Comparison of ENCODE assay signal across 1 cellular context in the genomic region with DNA sequence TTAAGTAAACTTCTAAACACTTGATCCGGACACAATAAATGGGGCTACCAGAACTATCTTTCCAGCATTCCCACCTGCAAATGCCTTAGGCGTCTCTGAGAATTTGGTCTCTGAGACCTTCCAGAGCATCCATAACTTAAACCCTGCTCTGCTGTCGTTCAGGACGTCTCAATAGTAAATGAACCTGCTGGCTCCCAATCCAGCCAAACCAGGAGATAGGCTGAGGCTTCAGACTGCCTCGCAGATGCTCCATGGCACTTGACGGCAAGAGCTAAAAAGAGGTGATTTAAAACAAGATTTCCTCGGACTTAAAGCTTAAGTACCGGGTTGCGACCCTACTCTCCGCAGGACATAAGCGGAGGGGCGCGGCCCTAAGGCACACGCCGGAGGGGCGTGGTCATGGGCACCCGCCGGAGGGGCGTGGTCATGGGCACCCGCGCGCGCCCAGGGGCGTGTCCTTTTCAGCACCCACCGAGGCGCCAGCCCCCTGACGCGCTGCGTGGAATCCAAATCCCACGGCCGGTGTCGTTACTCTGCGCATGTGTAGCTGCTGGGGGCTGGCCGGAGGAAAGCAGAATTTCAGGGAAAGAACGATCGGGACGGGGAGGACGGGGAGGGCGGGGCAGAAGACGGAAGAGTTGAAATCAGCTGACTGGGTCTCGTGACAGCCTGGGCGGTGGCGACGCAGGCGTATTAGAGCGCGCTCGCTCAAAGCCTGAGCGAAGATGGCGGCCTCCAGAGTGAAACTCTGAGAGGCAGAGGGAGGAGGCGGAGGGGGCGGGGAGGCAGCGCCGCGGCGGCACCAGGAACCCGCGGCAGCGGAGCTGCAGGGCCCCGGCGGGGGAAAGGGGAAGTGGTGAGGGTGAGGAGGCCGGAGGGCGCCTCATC.
A peak's percentile ranks its signal among the peaks of the same experiment; 100 is the strongest.
TF ChIP-seq lines count a peak whose summit lies in the region.

A gene with protein sequence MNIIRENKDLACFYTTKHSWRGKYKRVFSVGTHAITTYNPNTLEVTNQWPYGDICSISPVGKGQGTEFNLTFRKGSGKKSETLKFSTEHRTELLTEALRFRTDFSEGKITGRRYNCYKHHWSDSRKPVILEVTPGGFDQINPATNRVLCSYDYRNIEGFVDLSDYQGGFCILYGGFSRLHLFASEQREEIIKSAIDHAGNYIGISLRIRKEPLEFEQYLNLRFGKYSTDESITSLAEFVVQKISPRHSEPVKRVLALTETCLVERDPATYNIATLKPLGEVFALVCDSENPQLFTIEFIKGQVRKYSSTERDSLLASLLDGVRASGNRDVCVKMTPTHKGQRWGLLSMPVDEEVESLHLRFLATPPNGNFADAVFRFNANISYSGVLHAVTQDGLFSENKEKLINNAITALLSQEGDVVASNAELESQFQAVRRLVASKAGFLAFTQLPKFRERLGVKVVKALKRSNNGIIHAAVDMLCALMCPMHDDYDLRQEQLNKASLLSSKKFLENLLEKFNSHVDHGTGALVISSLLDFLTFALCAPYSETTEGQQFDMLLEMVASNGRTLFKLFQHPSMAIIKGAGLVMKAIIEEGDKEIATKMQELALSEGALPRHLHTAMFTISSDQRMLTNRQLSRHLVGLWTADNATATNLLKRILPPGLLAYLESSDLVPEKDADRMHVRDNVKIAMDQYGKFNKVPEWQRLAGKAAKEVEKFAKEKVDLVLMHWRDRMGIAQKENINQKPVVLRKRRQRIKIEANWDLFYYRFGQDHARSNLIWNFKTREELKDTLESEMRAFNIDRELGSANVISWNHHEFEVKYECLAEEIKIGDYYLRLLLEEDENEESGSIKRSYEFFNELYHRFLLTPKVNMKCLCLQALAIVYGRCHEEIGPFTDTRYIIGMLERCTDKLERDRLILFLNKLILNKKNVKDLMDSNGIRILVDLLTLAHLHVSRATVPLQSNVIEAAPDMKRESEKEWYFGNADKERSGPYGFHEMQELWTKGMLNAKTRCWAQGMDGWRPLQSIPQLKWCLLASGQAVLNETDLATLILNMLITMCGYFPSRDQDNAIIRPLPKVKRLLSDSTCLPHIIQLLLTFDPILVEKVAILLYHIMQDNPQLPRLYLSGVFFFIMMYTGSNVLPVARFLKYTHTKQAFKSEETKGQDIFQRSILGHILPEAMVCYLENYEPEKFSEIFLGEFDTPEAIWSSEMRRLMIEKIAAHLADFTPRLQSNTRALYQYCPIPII (N-terminal part only) (plus strand): TSS at position 696 of the 888 bp plus-strand sequence. CDS start 17,049 bp downstream, outside the sequence.

TF ChIP-seq in K562, 482 proteins besides CTCF, POLR2A, EP300 and RAD21 (continued from another document and continues in another):
- peak; percentile 90 to 92 for TF ChIP-seq NRF1 (conservative IDR thresholded peaks at IDR 0.05 in 1 of 2, IDR thresholded peaks at IDR 0.05 in 1 of 2)
- TF ChIP-seq HMGN3 (IDR thresholded peaks at IDR 0.05; ENCODE audit: borderline replicate concordance, extremely low read depth, insufficient read length, low read depth, low read length), result peak; percentile 41
- TF ChIP-seq, protein P1, sequence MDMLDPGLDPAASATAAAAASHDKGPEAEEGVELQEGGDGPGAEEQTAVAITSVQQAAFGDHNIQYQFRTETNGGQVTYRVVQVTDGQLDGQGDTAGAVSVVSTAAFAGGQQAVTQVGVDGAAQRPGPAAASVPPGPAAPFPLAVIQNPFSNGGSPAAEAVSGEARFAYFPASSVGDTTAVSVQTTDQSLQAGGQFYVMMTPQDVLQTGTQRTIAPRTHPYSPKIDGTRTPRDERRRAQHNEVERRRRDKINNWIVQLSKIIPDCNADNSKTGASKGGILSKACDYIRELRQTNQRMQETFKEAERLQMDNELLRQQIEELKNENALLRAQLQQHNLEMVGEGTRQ (CRISPR knock-in tag; IDR thresholded peaks at IDR 0.05), result peak; percentile 91
- no peak for TF ChIP-seq FOXJ3 (CRISPR knock-in tag; IDR thresholded peaks at IDR 0.05)
- peak; percentile 54 for TF ChIP-seq TAF9B (IDR thresholded peaks at IDR 0.05; ENCODE audit: partially characterized antibody)
- TF ChIP-seq SPI1 (IDR thresholded peaks at IDR 0.05; ENCODE audit: borderline replicate concordance, low read depth, low read length), result peak; percentile 79
- no peak for TF ChIP-seq ERF (CRISPR knock-in tag; IDR thresholded peaks at IDR 0.05)
- no peak for TF ChIP-seq DIDO1 (tag; IDR thresholded peaks at IDR 0.05; ENCODE audit: low read depth)
- TF ChIP-seq, protein P2, sequence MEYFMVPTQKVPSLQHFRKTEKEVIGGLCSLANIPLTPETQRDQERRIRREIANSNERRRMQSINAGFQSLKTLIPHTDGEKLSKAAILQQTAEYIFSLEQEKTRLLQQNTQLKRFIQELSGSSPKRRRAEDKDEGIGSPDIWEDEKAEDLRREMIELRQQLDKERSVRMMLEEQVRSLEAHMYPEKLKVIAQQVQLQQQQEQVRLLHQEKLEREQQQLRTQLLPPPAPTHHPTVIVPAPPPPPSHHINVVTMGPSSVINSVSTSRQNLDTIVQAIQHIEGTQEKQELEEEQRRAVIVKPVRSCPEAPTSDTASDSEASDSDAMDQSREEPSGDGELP (CRISPR knock-in tag; IDR thresholded peaks at IDR 0.05; ENCODE audit: borderline replicate concordance), result peak; percentile 99
- TF ChIP-seq C11orf30 (IDR thresholded peaks at IDR 0.05; ENCODE audit: low read depth), result peak; percentile 91
- TF ChIP-seq, protein P3, sequence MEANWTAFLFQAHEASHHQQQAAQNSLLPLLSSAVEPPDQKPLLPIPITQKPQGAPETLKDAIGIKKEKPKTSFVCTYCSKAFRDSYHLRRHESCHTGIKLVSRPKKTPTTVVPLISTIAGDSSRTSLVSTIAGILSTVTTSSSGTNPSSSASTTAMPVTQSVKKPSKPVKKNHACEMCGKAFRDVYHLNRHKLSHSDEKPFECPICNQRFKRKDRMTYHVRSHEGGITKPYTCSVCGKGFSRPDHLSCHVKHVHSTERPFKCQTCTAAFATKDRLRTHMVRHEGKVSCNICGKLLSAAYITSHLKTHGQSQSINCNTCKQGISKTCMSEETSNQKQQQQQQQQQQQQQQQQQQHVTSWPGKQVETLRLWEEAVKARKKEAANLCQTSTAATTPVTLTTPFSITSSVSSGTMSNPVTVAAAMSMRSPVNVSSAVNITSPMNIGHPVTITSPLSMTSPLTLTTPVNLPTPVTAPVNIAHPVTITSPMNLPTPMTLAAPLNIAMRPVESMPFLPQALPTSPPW (CRISPR knock-in tag; IDR thresholded peaks at IDR 0.05), result peak; percentile 51; the same call in 1 of the 2 replicates
- TF ChIP-seq ZNF263 (CRISPR knock-in tag; IDR thresholded peaks at IDR 0.05; ENCODE audit: borderline replicate concordance), result peak; percentile 87
- peak; percentile 83 for TF ChIP-seq CBFA2T2 (conservative IDR thresholded peaks at IDR 0.05)
- no peak for TF ChIP-seq JUN (IDR thresholded peaks at IDR 0.05; ENCODE audit: borderline replicate concordance, low read depth, low read length)
- TF ChIP-seq JUN (CRISPR knock-in tag; IDR thresholded peaks at IDR 0.05; ENCODE audit: borderline replicate concordance), result no peak
- TF ChIP-seq MAZ (CRISPR knock-in tag; conservative IDR thresholded peaks at IDR 0.05 in 1 of 2, IDR thresholded peaks at IDR 0.05 in 1 of 2), result peak; percentile 61 to 68; a peak in 3 of 4 replicates
- TF ChIP-seq MCM3 (IDR thresholded peaks at IDR 0.05), result no peak
- TF ChIP-seq ZNF436 (CRISPR knock-in tag; IDR thresholded peaks at IDR 0.05), result no peak
- peak; percentile 60 for TF ChIP-seq HES1 (IDR thresholded peaks at IDR 0.05; ENCODE audit: low read depth)
- TF ChIP-seq BACH1 (tag; IDR thresholded peaks at IDR 0.05), result no peak
- TF ChIP-seq PCBP2 (IDR thresholded peaks at IDR 0.05; ENCODE audit: low read depth, low read length, poor library complexity, severe bottlenecking), result no peak
- TF ChIP-seq KLF13 (tag; IDR thresholded peaks at IDR 0.05; ENCODE audit: borderline replicate concordance, low read depth), result peak; percentile 89
- peak; percentile 84 for TF ChIP-seq NKRF (IDR thresholded peaks at IDR 0.05; ENCODE audit: borderline replicate concordance)
- TF ChIP-seq NCOA6 (IDR thresholded peaks at IDR 0.05), result no peak
- peak in 1 of 2 experiments; percentile 80; a peak in 1 of 4 replicates for TF ChIP-seq HDAC1 (IDR thresholded peaks at IDR 0.05)
- TF ChIP-seq ATF7 (IDR thresholded peaks at IDR 0.05), result peak; percentile 41; the same call in 1 of the 2 replicates
- TF ChIP-seq, protein P4, sequence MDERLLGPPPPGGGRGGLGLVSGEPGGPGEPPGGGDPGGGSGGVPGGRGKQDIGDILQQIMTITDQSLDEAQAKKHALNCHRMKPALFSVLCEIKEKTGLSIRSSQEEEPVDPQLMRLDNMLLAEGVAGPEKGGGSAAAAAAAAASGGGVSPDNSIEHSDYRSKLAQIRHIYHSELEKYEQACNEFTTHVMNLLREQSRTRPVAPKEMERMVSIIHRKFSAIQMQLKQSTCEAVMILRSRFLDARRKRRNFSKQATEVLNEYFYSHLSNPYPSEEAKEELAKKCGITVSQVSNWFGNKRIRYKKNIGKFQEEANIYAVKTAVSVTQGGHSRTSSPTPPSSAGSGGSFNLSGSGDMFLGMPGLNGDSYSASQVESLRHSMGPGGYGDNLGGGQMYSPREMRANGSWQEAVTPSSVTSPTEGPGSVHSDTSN (CRISPR knock-in tag; IDR thresholded peaks at IDR 0.05; ENCODE audit: low read depth), result no peak
- TF ChIP-seq, protein P4 (tag; conservative IDR thresholded peaks at IDR 0.05; ENCODE audit: low read depth), result no peak
- TF ChIP-seq, protein P5, sequence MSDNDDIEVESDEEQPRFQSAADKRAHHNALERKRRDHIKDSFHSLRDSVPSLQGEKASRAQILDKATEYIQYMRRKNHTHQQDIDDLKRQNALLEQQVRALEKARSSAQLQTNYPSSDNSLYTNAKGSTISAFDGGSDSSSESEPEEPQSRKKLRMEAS (CRISPR knock-in tag; IDR thresholded peaks at IDR 0.05), result peak; percentile 45; the same call in 1 of the 2 replicates
- TF ChIP-seq RAD51 (IDR thresholded peaks at IDR 0.05; ENCODE audit: borderline replicate concordance, low read depth), result peak; percentile 97
- TF ChIP-seq, protein P6, sequence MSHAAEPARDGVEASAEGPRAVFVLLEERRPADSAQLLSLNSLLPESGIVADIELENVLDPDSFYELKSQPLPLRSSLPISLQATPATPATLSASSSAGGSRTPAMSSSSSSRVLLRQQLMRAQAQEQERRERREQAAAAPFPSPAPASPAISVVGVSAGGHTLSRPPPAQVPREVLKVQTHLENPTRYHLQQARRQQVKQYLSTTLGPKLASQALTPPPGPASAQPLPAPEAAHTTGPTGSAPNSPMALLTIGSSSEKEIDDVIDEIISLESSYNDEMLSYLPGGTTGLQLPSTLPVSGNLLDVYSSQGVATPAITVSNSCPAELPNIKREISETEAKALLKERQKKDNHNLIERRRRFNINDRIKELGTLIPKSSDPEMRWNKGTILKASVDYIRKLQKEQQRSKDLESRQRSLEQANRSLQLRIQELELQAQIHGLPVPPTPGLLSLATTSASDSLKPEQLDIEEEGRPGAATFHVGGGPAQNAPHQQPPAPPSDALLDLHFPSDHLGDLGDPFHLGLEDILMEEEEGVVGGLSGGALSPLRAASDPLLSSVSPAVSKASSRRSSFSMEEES (CRISPR knock-in tag; IDR thresholded peaks at IDR 0.05), result peak; percentile 85
- TF ChIP-seq, protein P7, sequence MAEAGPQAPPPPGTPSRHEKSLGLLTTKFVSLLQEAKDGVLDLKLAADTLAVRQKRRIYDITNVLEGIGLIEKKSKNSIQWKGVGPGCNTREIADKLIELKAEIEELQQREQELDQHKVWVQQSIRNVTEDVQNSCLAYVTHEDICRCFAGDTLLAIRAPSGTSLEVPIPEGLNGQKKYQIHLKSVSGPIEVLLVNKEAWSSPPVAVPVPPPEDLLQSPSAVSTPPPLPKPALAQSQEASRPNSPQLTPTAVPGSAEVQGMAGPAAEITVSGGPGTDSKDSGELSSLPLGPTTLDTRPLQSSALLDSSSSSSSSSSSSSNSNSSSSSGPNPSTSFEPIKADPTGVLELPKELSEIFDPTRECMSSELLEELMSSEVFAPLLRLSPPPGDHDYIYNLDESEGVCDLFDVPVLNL (CRISPR knock-in tag; IDR thresholded peaks at IDR 0.05; ENCODE audit: low read depth), result no peak
- TF ChIP-seq ZNF174 (CRISPR knock-in tag; IDR thresholded peaks at IDR 0.05), result no peak
- TF ChIP-seq ID3 (CRISPR knock-in tag; IDR thresholded peaks at IDR 0.05), result no peak
- TF ChIP-seq ID3 (tag; IDR thresholded peaks at IDR 0.05), result no peak
- TF ChIP-seq ZFX (CRISPR knock-in tag; IDR thresholded peaks at IDR 0.05), result no peak; the same call in 1 of the 2 replicates
- no peak for TF ChIP-seq ZNF232 (CRISPR knock-in tag; IDR thresholded peaks at IDR 0.05)
- peak; percentile 65; the same call in 1 of the 2 replicates for TF ChIP-seq ELF1 (tag; IDR thresholded peaks at IDR 0.05)
- peak; percentile 94 for TF ChIP-seq USF1 (CRISPR knock-in tag; IDR thresholded peaks at IDR 0.05)
- peak; percentile 12 for TF ChIP-seq ZFP36 (IDR thresholded peaks at IDR 0.05; ENCODE audit: low read depth, low read length, partially characterized antibody)
